In genomic region chr14:50822501-50823042, GRCh38 we compare ENCODE assay signal across 11 cellular contexts. TPM values are rescaled to one million over a fixed set of nuclear protein-coding genes. Genes with fewer than 3 reads are reported as not detected.
DNase-seq lines count a peak whose midpoint lies in the region; ATAC-seq and TF ChIP-seq lines count a peak whose summit lies in the region.
"Had no signal": no experiment of that assay in that cellular context is flagged by ENCODE, and none has a peak within 500 bp of the region (broad histone marks: within the 10 kb centered on the region; RNA-seq: fewer than 3 reads in every experiment).

No MANE protein-coding gene starts in this region.

- ATAC-seq in GM23338, result no peak; the same call in 2 of the 3 replicates
- ATAC-seq in left ventricle myocardium superior, result peak; percentile 23

- H3K27ac Mint-ChIP-seq in CD14-positive monocyte (peak overlapping the region; percentile 93 to 99 (median 96)), GM23338 (no peak overlapping the region)
- H3K27ac Mint-ChIP-seq in T-helper 1 cell treated with Interleukin-12 subunit alpha and Interleukin-12 subunit beta and Interleukin-4 antibody, amounts not matched to agents 30 μg/mL and 1 μg/mL, for 36 hours, result peak overlapping the region; percentile 86

- peaks cover 70% of the 10 kb centered on the region for H3K4me1 Mint-ChIP-seq in CD14-positive monocyte
- peaks cover 55% of the 10 kb centered on the region for H3K4me1 Mint-ChIP-seq in GM23338
- peaks cover 57% of the 10 kb centered on the region for H3K4me1 Mint-ChIP-seq in T-helper 1 cell treated with Interleukin-12 subunit alpha and Interleukin-12 subunit beta and Interleukin-4 antibody, amounts not matched to agents 30 μg/mL and 1 μg/mL, for 36 hours (ENCODE audit: low read depth)

- H3K4me3 Mint-ChIP-seq in CD14-positive monocyte, result peak overlapping the region; percentile 1 to 46
- H3K4me3 Mint-ChIP-seq in GM23338, result no peak overlapping the region
- H3K4me3 Mint-ChIP-seq in T-helper 1 cell treated with Interleukin-12 subunit alpha and Interleukin-12 subunit beta and Interleukin-4 antibody, amounts not matched to agents 30 μg/mL and 1 μg/mL, for 36 hours, result peak overlapping the region; percentile 65

- H3K27me3 Mint-ChIP-seq in CD14-positive monocyte (ENCODE audit: low read depth in 3 of 3), result no peaks in the 10 kb centered on the region
- H3K27me3 Mint-ChIP-seq in GM23338 (ENCODE audit: insufficient read depth, low read depth, poor library complexity), result peaks cover 23% of the 10 kb centered on the region
- no peaks in the 10 kb centered on the region for H3K27me3 Mint-ChIP-seq in T-helper 1 cell treated with Interleukin-12 subunit alpha and Interleukin-12 subunit beta and Interleukin-4 antibody, amounts not matched to agents 30 μg/mL and 1 μg/mL, for 36 hours (ENCODE audit: low read depth)

- H3K36me3 Mint-ChIP-seq in CD14-positive monocyte (peaks cover 33 to 37% of the 10 kb centered on the region in 2 donors), GM23338 (ENCODE audit: low read depth) (peaks cover 3% of the 10 kb centered on the region; the same call in 2 of the 3 replicates)
- H3K36me3 Mint-ChIP-seq in T-helper 1 cell treated with Interleukin-12 subunit alpha and Interleukin-12 subunit beta and Interleukin-4 antibody, amounts not matched to agents 30 μg/mL and 1 μg/mL, for 36 hours (ENCODE audit: low read depth), result peaks cover 28% of the 10 kb centered on the region

- no peaks in the 10 kb centered on the region for H3K9me3 Mint-ChIP-seq in CD14-positive monocyte
- H3K9me3 Mint-ChIP-seq in GM23338, result no peaks in the 10 kb centered on the region; the same call in 2 of the 3 replicates
- H3K9me3 Mint-ChIP-seq in T-helper 1 cell treated with Interleukin-12 subunit alpha and Interleukin-12 subunit beta and Interleukin-4 antibody, amounts not matched to agents 30 μg/mL and 1 μg/mL, for 36 hours, result no peaks in the 10 kb centered on the region

- H4K20me1 ChIP-seq in GM23338 (replicated peaks; ENCODE audit: insufficient read depth), result peaks cover 34% of the 10 kb centered on the region

- no peak for TF ChIP-seq CTCF in CD14-positive monocyte (IDR thresholded peaks at IDR 0.05)
- TF ChIP-seq CTCF in GM23338 (conservative IDR thresholded peaks at IDR 0.05; ENCODE audit: low read depth in 2 of 2), result no peak
- TF ChIP-seq CTCF in coronary artery (IDR thresholded peaks at IDR 0.05), result no peak

- H3F3A ChIP-seq in GM23338 (replicated peaks; ENCODE audit: low read depth), result 0 out of 2 replicates have a peak, but pooled peaks cover 3% of the 10 kb centered on the region

- H3K4me2 ChIP-seq in GM23338, result peak overlapping the region; percentile 56

- intact Hi-C loops in CD14-positive monocyte (cut with micrococcal nuclease) (loop anchor here in 1 of 2 donors (10.0 kb wide), 1 partner anchor 102 kb away; no protein-coding TSS in a partner anchor), left ventricle myocardium superior (cut with micrococcal nuclease) (no loop called here)

- no peaks in the 10 kb centered on the region for H3K36me3 ChIP-seq in GM23338 (ENCODE audit: insufficient read depth)

- H3K79me2 ChIP-seq in GM23338 (replicated peaks; ENCODE audit: insufficient read depth), result peaks cover 33% of the 10 kb centered on the region

- no peaks in the 10 kb centered on the region for H3K9me2 ChIP-seq in GM23338 (ENCODE audit: insufficient read depth)

- H3K27me3 ChIP-seq in GM23338 (ENCODE audit: insufficient read depth), result peaks cover 79% of the 10 kb centered on the region
- H3K27me3 ChIP-seq: heart right ventricle had no signal

- H3K27ac ChIP-seq in GM23338 (ENCODE audit: low read depth), result no peak overlapping the region
- no peak overlapping the region for H3K27ac ChIP-seq in coronary artery

- peaks cover 59% of the 10 kb centered on the region for H3K4me1 ChIP-seq in GM23338 (ENCODE audit: insufficient read depth)

- no peak overlapping the region for H2AFZ ChIP-seq in GM23338

- DNase-seq in CD14-positive monocyte (ENCODE audit: low spot score) (no peak), GM23338 (ENCODE audit: low spot score) (no peak), left ventricle myocardium superior (no peak), OCI-M2 (lab: John Stamatoyannopoulos, UW; ENCODE audit: unreplicated experiment) (no peak), mucosa of gallbladder (ENCODE audit: low spot score) (no peak), coronary artery (ENCODE audit: low spot score) (no peak), occipital lobe (lab: John Stamatoyannopoulos, UW) (no peak)
- DNase-seq: COR-L47, heart right ventricle, IMR-90 had no signal

- no peak overlapping the region for H3K4me3 ChIP-seq in GM23338
- no peak overlapping the region for H3K4me3 ChIP-seq in coronary artery

TF ChIP-seq in GM23338, 12 proteins besides CTCF, POLR2A, EP300 and RAD21:
- TF ChIP-seq ZNF462 (CRISPR knock-in tag; IDR thresholded peaks at IDR 0.05), result no peak
- TF ChIP-seq CREB1 (CRISPR knock-in tag; IDR thresholded peaks at IDR 0.05; ENCODE audit: low read depth), result no peak
- no peak for TF ChIP-seq EZH2phosphoT487 (IDR thresholded peaks at IDR 0.05; ENCODE audit: unreplicated experiment)
- no peak for TF ChIP-seq ZNF114 (CRISPR knock-in tag; IDR thresholded peaks at IDR 0.05)
- TF ChIP-seq STAT1 (IDR thresholded peaks at IDR 0.05; ENCODE audit: unreplicated experiment), result no peak

RNA-seq across cellular contexts. Expression of gene NIN, which starts 8.4 kb away (rescaled TPM):
- polyA plus RNA-seq in CD14-positive monocyte (10 to 100 TPM; 15.3 to 26.5 TPM), GM23338 (2016; fragmentation: Nextera tagmentation; extraction: Ambion mirVana) (6.2 and 7.4 TPM in 2 replicates)
- 12.9 and 17.4 TPM in 2 replicates for total RNA-seq in GM23338 (2014; rRNA removed; shearing (Covaris generic))
- total RNA-seq in left ventricle myocardium superior (21.3 TPM), mucosa of gallbladder (28.3 TPM), occipital lobe (67.5 TPM)

RNA-seq across cellular contexts. Expression of gene ABHD12B, which starts 49.3 kb away (rescaled TPM):
- polyA plus RNA-seq in CD14-positive monocyte (under 1 TPM; 0.45 to 0.54 TPM), GM23338 (2016; fragmentation: Nextera tagmentation; extraction: Ambion mirVana) (52.8 and 56.9 TPM in 2 replicates)
- 9.0 and 13.4 TPM in 2 replicates for total RNA-seq in GM23338 (2014; rRNA removed; shearing (Covaris generic))
- total RNA-seq in left ventricle myocardium superior (not detected), mucosa of gallbladder (1.0 TPM), occipital lobe (not detected)
- total RNA-seq: heart right ventricle had no signal
- polyA plus RNA-seq: heart right ventricle, IMR-90 had no signal
